Comparison of ENCODE assay signal across 1 cellular context in the genomic region with DNA sequence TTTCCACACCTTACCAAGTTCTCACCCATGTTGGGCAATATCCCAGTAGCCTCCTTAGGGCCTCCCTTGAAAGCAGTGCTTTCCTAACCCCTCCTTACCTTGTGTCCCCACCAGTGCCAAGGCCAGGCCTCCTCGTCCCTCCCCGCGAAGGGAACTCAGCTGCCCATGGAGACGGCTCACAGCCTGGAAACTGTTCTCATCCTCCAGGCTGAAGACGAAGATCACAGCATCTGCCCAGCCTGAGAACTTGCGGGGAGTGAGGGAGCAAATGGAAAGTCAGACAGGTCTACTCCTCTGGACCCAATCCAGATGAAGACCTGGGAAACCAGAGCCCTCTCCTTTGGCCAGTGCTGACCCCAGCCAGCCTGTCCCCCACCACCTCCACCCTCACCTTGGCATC.
A peak's percentile ranks its signal among the peaks of the same experiment; 100 is the strongest.
TF ChIP-seq lines count a peak whose summit lies in the region.

No MANE protein-coding gene starts in this region.

TF ChIP-seq in K562, 482 proteins besides CTCF, POLR2A, EP300 and RAD21:
- 0 out of 2 replicates have a peak, but pooled peaks have one; percentile 2 for TF ChIP-seq USF1 (CRISPR knock-in tag; IDR thresholded peaks at IDR 0.05)
- no peak for TF ChIP-seq BRF2 (IDR thresholded peaks at IDR 0.05; ENCODE audit: borderline replicate concordance, insufficient read depth, insufficient read length)
